16 cellular contexts compared by ENCODE assay signal in the genomic region with DNA sequence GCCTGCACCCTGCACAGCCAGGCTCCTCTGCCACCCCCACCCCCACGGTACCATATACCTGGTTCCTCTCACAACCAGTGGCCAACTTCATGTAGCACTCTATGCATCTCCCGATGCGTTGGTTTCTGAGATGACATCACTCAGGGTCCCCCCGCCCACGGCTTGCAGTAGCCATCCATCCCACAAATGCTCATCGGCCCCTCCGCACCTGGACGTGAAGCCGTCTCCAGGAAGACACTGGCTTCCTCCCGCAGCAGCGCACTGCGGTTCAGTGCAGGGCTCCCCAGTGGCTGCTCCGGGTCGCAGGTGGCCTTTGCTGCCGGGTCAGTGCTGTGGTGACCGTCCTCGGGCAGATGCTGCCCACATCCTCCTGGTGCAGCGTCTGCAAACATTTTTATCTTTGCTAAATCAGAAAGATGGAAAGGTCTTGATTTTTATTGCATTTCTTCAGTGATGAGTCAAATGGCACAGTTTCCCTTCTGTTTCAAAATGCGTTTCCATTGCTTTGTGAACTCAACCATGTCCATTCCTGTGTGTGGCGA. TPM values are rescaled to one million over a fixed set of nuclear protein-coding genes. Genes with fewer than 3 reads are reported as not detected.
"Had no signal": no experiment of that assay in that cellular context is flagged by ENCODE, and none has a peak within 500 bp of the region (broad histone marks: within the 10 kb centered on the region; RNA-seq: fewer than 3 reads in every experiment).

No MANE protein-coding gene starts in this region.

- ATAC-seq: activated CD8-positive, alpha-beta memory T cell treated with anti-CD3 and anti-CD28 coated beads, Interleukin-2, amount 10 ng/mL, durations not matched to agents 7 days and 5 days; gastroesophageal sphincter; left lung; stimulated activated memory B cell treated with anti-CD40 and anti-IgM and Interleukin-4, amounts not matched to agents 10 μg/mL and 1 μg/mL and 100 μg/mL, for 72 hours had no signal

- H3K9me3 Mint-ChIP-seq: activated naive CD4-positive, alpha-beta T cell treated with anti-CD3 and anti-CD28 coated beads, Interleukin-2, amount 50 U/mL, for 24 hours; stimulated activated memory B cell treated with anti-CD40 and anti-IgM and Interleukin-4, amounts not matched to agents 10 μg/mL and 1 μg/mL and 100 μg/mL, for 72 hours had no signal

- DNase-seq: activated CD4-positive, alpha-beta T cell treated with anti-CD3 and anti-CD28 coated beads, Interleukin-2, amount 10 ng/mL, durations not matched to agents 7 days and 5 days; activated CD8-positive, alpha-beta memory T cell treated with anti-CD3 and anti-CD28 coated beads, Interleukin-2, amount 10 ng/mL, durations not matched to agents 7 days and 5 days; activated effector memory CD4-positive, alpha-beta T cell treated with Interleukin-2 at 50 U/mL for 16 hours; activated T-cell treated with anti-CD3 and anti-CD28 coated beads, Interleukin-2, amount 50 U/mL, for 24 hours; kidney; mammary epithelial cell; retina; stimulated activated CD4-positive, alpha-beta T cell treated with anti-CD3 and anti-CD28 coated beads, Interleukin-2, amount 100 ng/mL, for 48 hours; transverse colon had no signal

- H3K27ac Mint-ChIP-seq: activated CD4-positive, alpha-beta T cell treated with anti-CD3 and anti-CD28 coated beads, Interleukin-2, amount 10 ng/mL, durations not matched to agents 7 days and 5 days; activated CD8-positive, alpha-beta memory T cell treated with anti-CD3 and anti-CD28 coated beads, Interleukin-2, amount 10 ng/mL, durations not matched to agents 7 days and 5 days; activated naive CD4-positive, alpha-beta T cell treated with anti-CD3 and anti-CD28 coated beads, Interleukin-2, amount 50 U/mL, for 24 hours; activated T-cell treated with anti-CD3 and anti-CD28 coated beads, Interleukin-2, amount 50 U/mL, for 24 hours; stimulated activated memory B cell treated with anti-CD40 and anti-IgM and Interleukin-4, amounts not matched to agents 10 μg/mL and 1 μg/mL and 100 μg/mL, for 72 hours had no signal

- H3K9me3 ChIP-seq: gastroesophageal sphincter, left lung, transverse colon, vagina had no signal

- H3K27ac ChIP-seq: cardiac muscle cell, gastroesophageal sphincter, left lung, transverse colon, vagina had no signal

- H3K27me3 Mint-ChIP-seq: activated CD4-positive, alpha-beta T cell treated with anti-CD3 and anti-CD28 coated beads, Interleukin-2, amount 10 ng/mL, durations not matched to agents 7 days and 5 days; activated CD8-positive, alpha-beta memory T cell treated with anti-CD3 and anti-CD28 coated beads, Interleukin-2, amount 10 ng/mL, durations not matched to agents 7 days and 5 days; activated naive CD4-positive, alpha-beta T cell treated with anti-CD3 and anti-CD28 coated beads, Interleukin-2, amount 50 U/mL, for 24 hours; activated T-cell treated with anti-CD3 and anti-CD28 coated beads, Interleukin-2, amount 50 U/mL, for 24 hours; stimulated activated memory B cell treated with anti-CD40 and anti-IgM and Interleukin-4, amounts not matched to agents 10 μg/mL and 1 μg/mL and 100 μg/mL, for 72 hours had no signal

- H3K27me3 ChIP-seq: cardiac muscle cell, gastroesophageal sphincter, left lung, transverse colon, vagina had no signal

- H3K4me3 ChIP-seq: cardiac muscle cell, gastroesophageal sphincter, left lung, transverse colon, vagina had no signal

- H3K4me3 Mint-ChIP-seq: activated CD4-positive, alpha-beta T cell treated with anti-CD3 and anti-CD28 coated beads, Interleukin-2, amount 10 ng/mL, durations not matched to agents 7 days and 5 days; activated CD8-positive, alpha-beta memory T cell treated with anti-CD3 and anti-CD28 coated beads, Interleukin-2, amount 10 ng/mL, durations not matched to agents 7 days and 5 days; activated naive CD4-positive, alpha-beta T cell treated with anti-CD3 and anti-CD28 coated beads, Interleukin-2, amount 50 U/mL, for 24 hours; activated T-cell treated with anti-CD3 and anti-CD28 coated beads, Interleukin-2, amount 50 U/mL, for 24 hours; stimulated activated memory B cell treated with anti-CD40 and anti-IgM and Interleukin-4, amounts not matched to agents 10 μg/mL and 1 μg/mL and 100 μg/mL, for 72 hours had no signal

- H3K4me1 Mint-ChIP-seq: activated CD4-positive, alpha-beta T cell treated with anti-CD3 and anti-CD28 coated beads, Interleukin-2, amount 10 ng/mL, durations not matched to agents 7 days and 5 days; activated CD8-positive, alpha-beta memory T cell treated with anti-CD3 and anti-CD28 coated beads, Interleukin-2, amount 10 ng/mL, durations not matched to agents 7 days and 5 days; activated naive CD4-positive, alpha-beta T cell treated with anti-CD3 and anti-CD28 coated beads, Interleukin-2, amount 50 U/mL, for 24 hours had no signal

RNA-seq across cellular contexts. Expression of gene MMP17, which starts 27.5 kb away (rescaled TPM):
- total RNA-seq: activated CD8-positive, alpha-beta memory T cell treated with anti-CD3 and anti-CD28 coated beads, Interleukin-2, amount 10 ng/mL, durations not matched to agents 7 days and 5 days; cardiac muscle cell; T-helper 2 cell treated with Interferon-gamma antibody and Interleukin-4, amounts not matched to agents 100 ng/mL and 5 ng/mL, for 36 hours had no signal
